8 cellular contexts compared by ENCODE assay signal in genomic region chr12:22046090-22046967, GRCh38. TPM values are rescaled to one million over a fixed set of nuclear protein-coding genes. Genes with fewer than 3 reads are reported as not detected.
DNase-seq lines count a peak whose midpoint lies in the region; ATAC-seq and TF ChIP-seq lines count a peak whose summit lies in the region.

Gene CMAS, plus strand, starts transcription at chr12:22046218. Its CDS starts 86 bp downstream, at chr12:22046304.

- WGBS in upper lobe of left lung, 2 donors: 1% methylated on average over 33 to 59 of the region's 64 CpGs

- TF ChIP-seq EP300 in upper lobe of left lung (IDR thresholded peaks at IDR 0.05): no peak

- no peaks in the 10 kb centered on the region for H3K9me3 Mint-ChIP-seq in activated naive CD8-positive, alpha-beta T cell treated with anti-CD3 and anti-CD28 coated beads, Interleukin-2, amount 50 U/mL, for 24 hours

- H3K27me3 Mint-ChIP-seq in activated naive CD8-positive, alpha-beta T cell treated with anti-CD3 and anti-CD28 coated beads, Interleukin-2, amount 50 U/mL, for 24 hours: no peaks in the 10 kb centered on the region

- peak within 1 kb of the TSS; percentile 81 to 94 (median 88) for H3K27ac ChIP-seq in upper lobe of left lung

- H3K4me3 Mint-ChIP-seq in activated naive CD8-positive, alpha-beta T cell treated with anti-CD3 and anti-CD28 coated beads, Interleukin-2, amount 50 U/mL, for 24 hours: peak within 1 kb of the TSS; percentile 93

- H3K4me1 Mint-ChIP-seq in activated naive CD8-positive, alpha-beta T cell treated with anti-CD3 and anti-CD28 coated beads, Interleukin-2, amount 50 U/mL, for 24 hours: peaks cover 41% of the 10 kb centered on the region

- peak within 1 kb of the TSS; percentile 79 for H3K27ac Mint-ChIP-seq in activated naive CD8-positive, alpha-beta T cell treated with anti-CD3 and anti-CD28 coated beads, Interleukin-2, amount 50 U/mL, for 24 hours

- TF ChIP-seq CTCF in GM12864 (IDR thresholded peaks at IDR 0.05; ENCODE audit: low read depth, low read length, missing control alignments) (no peak), HFF-Myc (IDR thresholded peaks at IDR 0.05; ENCODE audit: low read depth, low read length, missing control alignments) (no peak), upper lobe of left lung (IDR thresholded peaks at IDR 0.05) (peak in 2 of 6 experiments; percentile 5 to 6)

- H3K4me3 ChIP-seq in GM12864 (ENCODE audit: low read depth, low read length): peak within 1 kb of the TSS; percentile 97
- H3K4me3 ChIP-seq in HFF-Myc (replicated peaks; ENCODE audit: low read depth, low read length): peak within 1 kb of the TSS; percentile 90
- H3K4me3 ChIP-seq in upper lobe of left lung: peak within 1 kb of the TSS; percentile 65 to 99 (median 78)

- no peaks in the 10 kb centered on the region for H3K9me3 ChIP-seq in upper lobe of left lung

- peak; percentile 81 for ATAC-seq in activated naive CD8-positive, alpha-beta T cell treated with anti-CD3 and anti-CD28 coated beads, Interleukin-2, amount 50 U/mL, for 24 hours
- ATAC-seq in upper lobe of left lung (ENCODE audit: low FRiP score in 2 of 2): peak; percentile 91 to 98

- H3K27me3 ChIP-seq in upper lobe of left lung: no peaks in the 10 kb centered on the region

- H3K36me3 ChIP-seq in upper lobe of left lung: peaks cover 0 to 3% (median 0%) of the 10 kb centered on the region in 4 donors

- peak; percentile 27 for DNase-seq in GM12864 (ENCODE audit: low read depth)
- no peak for DNase-seq in HFF-Myc (ENCODE audit: extremely low read depth, low read depth)
- DNase-seq in MV-4-11 (lab: John Stamatoyannopoulos, UW): peak; percentile 65
- DNase-seq in T follicular helper cell (ENCODE audit: low read depth): peak; percentile 66
- peak; percentile 83 for DNase-seq in activated naive CD8-positive, alpha-beta T cell treated with anti-CD3 and anti-CD28 coated beads, Interleukin-2, amount 50 U/mL, for 24 hours
- peak; percentile 89 for DNase-seq in cardiac septum (ENCODE audit: low spot score)
- peak; percentile 65 to 96 (median 79) for DNase-seq in posterior cingulate gyrus
- peak; percentile 79 to 95 for DNase-seq in upper lobe of left lung

- intact Hi-C loops in cardiac septum (cut with DNase I) (no loop called here), posterior cingulate gyrus (cut with DNase I) (no loop called here)

- H3K4me1 ChIP-seq in upper lobe of left lung: peaks cover 0 to 22% (median 19%) of the 10 kb centered on the region in 4 donors

- peak in 3 of 4 donors; percentile 38 to 76 (median 41) for TF ChIP-seq POLR2A in upper lobe of left lung (IDR thresholded peaks at IDR 0.05)

- H3K36me3 Mint-ChIP-seq in activated naive CD8-positive, alpha-beta T cell treated with anti-CD3 and anti-CD28 coated beads, Interleukin-2, amount 50 U/mL, for 24 hours (ENCODE audit: low read depth): peaks cover 8% of the 10 kb centered on the region

RNA-seq across cellular contexts. Expression of gene CMAS, which starts in this region (rescaled TPM):
- total RNA-seq in cardiac septum: 39.3 TPM
- 10 to 100 TPM; 13.7 to 55.2 (median 19.5) TPM for total RNA-seq in upper lobe of left lung
